Comparison of ENCODE assay signal across 10 cellular contexts in genomic region chr2:159093496-159093895, GRCh38.
A peak's percentile ranks its signal among the peaks of the same experiment; 100 is the strongest.
DNase-seq lines count a peak whose midpoint lies in the region; ATAC-seq and TF ChIP-seq lines count a peak whose summit lies in the region.
"Had no signal": no experiment of that assay in that cellular context is flagged by ENCODE, and none has a peak within 500 bp of the region (broad histone marks: within the 10 kb centered on the region; RNA-seq: fewer than 3 reads in every experiment).

No MANE protein-coding gene starts in this region.

- H3K79me1 ChIP-seq in IMR-90 (ENCODE audit: low read depth in 1 of 2, low read length in 2 of 2) (peaks cover 35 to 67% of the 10 kb centered on the region in 2 experiments), trophoblast cell (ENCODE audit: low read length) (peaks cover 3% of the 10 kb centered on the region)

- peak overlapping the region; percentile 27; the same call in 1 of the 2 replicates for H2AK5ac ChIP-seq in IMR-90 (ENCODE audit: low read depth, low read length)
- H2AK5ac ChIP-seq in trophoblast cell (ENCODE audit: low read length), result no peak overlapping the region

- H3K9ac ChIP-seq in IMR-90 (ENCODE audit: low read depth, low read length), result 0 out of 2 replicates have a peak overlapping the region, but pooled peaks have one; percentile 9
- no peak overlapping the region for H3K9ac ChIP-seq in trophoblast cell (ENCODE audit: low read length)

- no peak for TF ChIP-seq POLR2A in IMR-90 (IDR thresholded peaks at IDR 0.05; ENCODE audit: low read depth, low read length)

- no peak for ATAC-seq in CD4-positive, alpha-beta T cell (ENCODE audit: poor library complexity)
- ATAC-seq in IMR-90 (ENCODE audit: low read depth), result peak; percentile 52

- H2BK15ac ChIP-seq in IMR-90 (ENCODE audit: low read depth, low read length), result peak overlapping the region; percentile 51; the same call in 1 of the 3 replicates

- H2BK120ac ChIP-seq in IMR-90 (ENCODE audit: low read depth, low read length) (peak overlapping the region; percentile 76), trophoblast cell (ENCODE audit: insufficient read depth, low read length, poor library complexity) (no peak overlapping the region)

- dilution Hi-C loops in IMR-90 (cut with HindIII; ENCODE audit: low sequenced_read_pairs, unreplicated experiment), result no loop called here

- peaks cover 37% of the 10 kb centered on the region for H3K9me1 ChIP-seq in IMR-90 (ENCODE audit: insufficient read depth, low read length)

- CTCF ChIA-PET in CD4-positive, alpha-beta T cell (lab: Charles Lee), result interaction anchor here (0.7 to 0.8 kb wide), 2 partner anchors 25 to 264 kb away, joined by 3 read pairs; no protein-coding TSS in a partner anchor
- CTCF ChIA-PET in IMR-90 (lab: Yijun Ruan, JAX) (no interaction called here), MCF 10A (lab: Yijun Ruan, JAX) (interaction anchor here (0.9 to 5.2 kb wide), 3 partner anchors 24 to 191 kb away, joined by 4 to 38 read pairs (median 5); no protein-coding TSS in a partner anchor)

- DNase-seq in CD4-positive, alpha-beta T cell, result no peak
- peak; percentile 36 for DNase-seq in IMR-90
- DNase-seq in MCF 10A (ENCODE audit: unreplicated experiment), result no peak
- DNase-seq in nephron progenitor cell, result no peak
- no peak for DNase-seq in trophoblast cell
- no peak for DNase-seq in CD1c-positive myeloid dendritic cell (ENCODE audit: extremely low spot score)
- no peak for DNase-seq in ureter (ENCODE audit: low spot score)
- no peak for DNase-seq in activated CD4-positive, alpha-beta T cell treated with anti-CD3 and anti-CD28 coated beads for 1 hour
- DNase-seq: caudate nucleus, NCI-H226 had no signal

- peaks cover 45% of the 10 kb centered on the region for H3K4me1 Mint-ChIP-seq in CD4-positive, alpha-beta T cell (ENCODE audit: low read depth)
- H3K4me1 Mint-ChIP-seq in MCF 10A (ENCODE audit: insufficient read depth, unreplicated experiment) (peaks cover 54% of the 10 kb centered on the region), nephron progenitor cell (peaks cover 80% of the 10 kb centered on the region)

- TF ChIP-seq CTCF in CD4-positive, alpha-beta T cell (IDR thresholded peaks at IDR 0.05), result no peak
- TF ChIP-seq CTCF in IMR-90 (conservative IDR thresholded peaks at IDR 0.05; ENCODE audit: low read depth, low read length) (no peak), MCF 10A (IDR thresholded peaks at IDR 0.05; ENCODE audit: unreplicated experiment) (no peak), nephron progenitor cell (IDR thresholded peaks at IDR 0.05) (no peak)

- in situ Hi-C loops in IMR-90 (cut with MboI; ENCODE audit: low sequenced_read_pairs), result no loop called here

- no peak overlapping the region for H4K12ac ChIP-seq in trophoblast cell (ENCODE audit: low read depth, low read length)

- peak overlapping the region; percentile 61 for H3K4ac ChIP-seq in IMR-90 (ENCODE audit: low read depth, low read length)
- no peak overlapping the region for H3K4ac ChIP-seq in trophoblast cell (ENCODE audit: low read depth, low read length)

- no peaks in the 10 kb centered on the region for H3K27me3 ChIP-seq in CD4-positive, alpha-beta T cell (ENCODE audit: control insufficient read depth, insufficient read depth, low read length)
- H3K27me3 ChIP-seq in IMR-90 (ENCODE audit: control insufficient read depth, insufficient read depth, low read length) (no peaks in the 10 kb centered on the region), trophoblast cell (ENCODE audit: insufficient read depth, low read length) (no peaks in the 10 kb centered on the region)

- H4K91ac ChIP-seq in IMR-90 (ENCODE audit: insufficient read depth, low read depth, low read length) (peak overlapping the region; percentile 29), trophoblast cell (ENCODE audit: low read depth, low read length) (no peak overlapping the region)

- H3K56ac ChIP-seq in IMR-90 (ENCODE audit: extremely low read depth, insufficient read depth, low read length), result no peak overlapping the region; the same call in 1 of the 2 replicates

- no peak; the same call in 1 of the 2 replicates for TF ChIP-seq RAD21 in IMR-90 (IDR thresholded peaks at IDR 0.05; ENCODE audit: low read length)

- H2AK9ac ChIP-seq in IMR-90 (replicated peaks; ENCODE audit: low read depth, low read length, poor library complexity), result no peak overlapping the region

- H2AFZ ChIP-seq in IMR-90 (replicated peaks; ENCODE audit: low read length, poor library complexity) (no peak overlapping the region), trophoblast cell (ENCODE audit: insufficient read depth, low read length, poor library complexity) (no peak overlapping the region)

- intact Hi-C loops in CD4-positive, alpha-beta T cell (cut with DNase I, micrococcal nuclease), result no loop called here
- intact Hi-C loops in IMR-90 (cut with micrococcal nuclease), result no loop called here
- intact Hi-C loops in MCF 10A (cut with micrococcal nuclease), result no loop called here

- H4K8ac ChIP-seq in IMR-90 (ENCODE audit: low read depth in 2 of 2, low read length in 2 of 2), result peak overlapping the region; percentile 24 to 51; a peak in 1 of 4 replicates
- no peak overlapping the region for H4K8ac ChIP-seq in trophoblast cell (ENCODE audit: low read depth, low read length)

- peaks cover 9% of the 10 kb centered on the region for H3K9me3 Mint-ChIP-seq in CD4-positive, alpha-beta T cell
- H3K9me3 Mint-ChIP-seq in MCF 10A (ENCODE audit: unreplicated experiment) (peaks cover 8% of the 10 kb centered on the region), nephron progenitor cell (peaks cover 18% of the 10 kb centered on the region)

- H3K9me3 ChIP-seq in CD4-positive, alpha-beta T cell (ENCODE audit: control insufficient read depth, low read length), result peaks cover 9% of the 10 kb centered on the region
- peaks cover 10% of the 10 kb centered on the region for H3K9me3 ChIP-seq in IMR-90 (ENCODE audit: control insufficient read depth, insufficient read depth, low read length)
- peaks cover 3% of the 10 kb centered on the region for H3K9me3 ChIP-seq in trophoblast cell (ENCODE audit: insufficient read depth, low read depth, low read length)

- H3K4me1 ChIP-seq in IMR-90 (ENCODE audit: control insufficient read depth, insufficient read depth, low read length) (peaks cover 37% of the 10 kb centered on the region), trophoblast cell (ENCODE audit: control insufficient read depth in 1 of 2, insufficient read depth in 2 of 2, low read length in 2 of 2) (peaks cover 6 to 13% of the 10 kb centered on the region in 2 experiments)

- H3K4me2 ChIP-seq in IMR-90 (ENCODE audit: low read depth, low read length) (peak overlapping the region; percentile 6), trophoblast cell (ENCODE audit: low read length) (no peak overlapping the region)

- WGBS in IMR-90 (ENCODE audit: extremely low coverage in 2 of 2, insufficient read length in 1 of 2), 2 experiments, result no CpG with 5 or more reads among the region's 2 CpGs
- WGBS in trophoblast cell (ENCODE audit: extremely low coverage, insufficient coverage, insufficient read length), result no CpG with 5 or more reads among the region's 2 CpGs

- H3K27ac ChIP-seq in CD4-positive, alpha-beta T cell (ENCODE audit: low read depth, low read length), result no peak overlapping the region
- H3K27ac ChIP-seq in IMR-90 (ENCODE audit: insufficient read depth, low read length), result peak overlapping the region; percentile 90
- no peak overlapping the region for H3K27ac ChIP-seq in trophoblast cell (ENCODE audit: low read depth, low read length)

- no peaks in the 10 kb centered on the region for H3K36me3 Mint-ChIP-seq in CD4-positive, alpha-beta T cell (ENCODE audit: low read depth)
- H3K36me3 Mint-ChIP-seq in MCF 10A (ENCODE audit: insufficient read depth, unreplicated experiment) (peaks cover 18% of the 10 kb centered on the region), nephron progenitor cell (ENCODE audit: low read depth) (peaks cover 36% of the 10 kb centered on the region)

- H3K79me2 ChIP-seq in trophoblast cell (ENCODE audit: control insufficient read depth, insufficient read depth, low read length, poor library complexity), result peaks cover 2% of the 10 kb centered on the region

- peak overlapping the region; percentile 62 for H3K18ac ChIP-seq in IMR-90 (ENCODE audit: low read depth, low read length)
- no peak overlapping the region for H3K18ac ChIP-seq in trophoblast cell (ENCODE audit: low read length)

- H3K4me3 ChIP-seq in IMR-90 (ENCODE audit: insufficient read depth, low read depth, low read length) (no peak overlapping the region), trophoblast cell (ENCODE audit: low read depth, low read length) (no peak overlapping the region)

- H4K20me1 ChIP-seq in IMR-90 (ENCODE audit: insufficient read depth, low read length), result no peaks in the 10 kb centered on the region

- BruUV-seq in IMR-90 (replicated peaks; lab: Mats Ljungman, UMichigan) (no TSS peak), MCF 10A (replicated peaks; lab: Mats Ljungman, UMichigan) (no TSS peak)

- H4K5ac ChIP-seq in IMR-90 (ENCODE audit: low read depth, low read length), result peak overlapping the region; percentile 52

- POLR2A ChIA-PET in CD4-positive, alpha-beta T cell (lab: Charles Lee), result no interaction called here
- POLR2A ChIA-PET in IMR-90 (lab: Charles Lee; ENCODE audit: unreplicated experiment) (no interaction called here), MCF 10A (lab: Yijun Ruan, JAX) (interaction anchor here (1.0 to 3.4 kb wide), 4 partner anchors 16 to 50 kb away, joined by 3 to 24 read pairs (median 6); no protein-coding TSS in a partner anchor)

- H3K23ac ChIP-seq in IMR-90 (ENCODE audit: low read depth, low read length) (peak overlapping the region; percentile 39; the same call in 1 of the 2 replicates), trophoblast cell (ENCODE audit: low read length) (no peak overlapping the region)

- H3K4me3 Mint-ChIP-seq in CD4-positive, alpha-beta T cell, result no peak overlapping the region
- no peak overlapping the region for H3K4me3 Mint-ChIP-seq in MCF 10A (ENCODE audit: unreplicated experiment)
- no peak overlapping the region for H3K4me3 Mint-ChIP-seq in nephron progenitor cell

- H3K36me3 ChIP-seq in IMR-90 (ENCODE audit: control insufficient read depth, insufficient read depth, low read length) (peaks cover 4% of the 10 kb centered on the region), trophoblast cell (ENCODE audit: control insufficient read depth in 1 of 2, insufficient read depth in 2 of 2, low read length in 2 of 2) (peaks cover 0 to 10% of the 10 kb centered on the region in 2 experiments)

- peak overlapping the region; percentile 75 for H3K27ac Mint-ChIP-seq in CD4-positive, alpha-beta T cell
- H3K27ac Mint-ChIP-seq in MCF 10A (ENCODE audit: low read depth, unreplicated experiment), result peak overlapping the region; percentile 57
- H3K27ac Mint-ChIP-seq in nephron progenitor cell, result peak overlapping the region; percentile 13

- no peak overlapping the region for H2BK12ac ChIP-seq in trophoblast cell (ENCODE audit: low read length)

- H2BK5ac ChIP-seq in IMR-90 (ENCODE audit: low read depth, low read length, poor library complexity, severe bottlenecking), result peak overlapping the region; percentile 17
- H2BK5ac ChIP-seq in trophoblast cell (ENCODE audit: low read depth, low read length, poor library complexity), result no peak overlapping the region

- peak overlapping the region; percentile 72 for H2BK20ac ChIP-seq in IMR-90 (ENCODE audit: low read depth, low read length)

- H3K14ac ChIP-seq in IMR-90 (replicated peaks; ENCODE audit: low read depth, low read length), result peak overlapping the region; percentile 39; the same call in 1 of the 2 replicates
- no peak overlapping the region for H3K14ac ChIP-seq in trophoblast cell (ENCODE audit: low read length)

- H3K27me3 Mint-ChIP-seq in CD4-positive, alpha-beta T cell, result no peaks in the 10 kb centered on the region
- H3K27me3 Mint-ChIP-seq in MCF 10A (ENCODE audit: insufficient read depth, unreplicated experiment) (no peaks in the 10 kb centered on the region), nephron progenitor cell (ENCODE audit: low read depth, poor library complexity) (no peaks in the 10 kb centered on the region)

Comparison
In these comparisons a context has a peak if more than half of its experiments do, and no peak if none do; other contexts are left out.
1. H3K27ac Mint-ChIP-seq: peak in every context shown above with its lines; median percentile 75 in CD4-positive, alpha-beta T cell; 57 in MCF 10A; 13 in nephron progenitor cell.